In genomic region chr19:50387868-50388245, GRCh38 we compare ENCODE assay signal across 18 cellular contexts. TPM values are rescaled to one million over a fixed set of nuclear protein-coding genes. Genes with fewer than 3 reads are reported as not detected.
DNase-seq lines count a peak whose midpoint lies in the region; ATAC-seq and TF ChIP-seq lines count a peak whose summit lies in the region.
"Had no signal": no experiment of that assay in that cellular context is flagged by ENCODE, and none has a peak within 500 bp of the region (broad histone marks: within the 10 kb centered on the region; RNA-seq: fewer than 3 reads in every experiment).

No MANE protein-coding gene starts in this region.

- peak overlapping the region; percentile 18 for H3K4me3 Mint-ChIP-seq in stimulated activated naive CD8-positive, alpha-beta T cell treated with anti-CD3 and anti-CD28 coated beads, Interleukin-15, Interleukin-2, amounts not matched to agents 100 ng/mL and 50 ng/mL, for 24 hours
- peak overlapping the region; percentile 32 for H3K4me3 Mint-ChIP-seq in activated naive CD8-positive, alpha-beta T cell treated with anti-CD3 and anti-CD28 coated beads, Interleukin-2, amount 50 U/mL, for 24 hours
- peak overlapping the region; percentile 47 to 68 (median 60) for H3K4me3 Mint-ChIP-seq in nephron
- H3K4me3 Mint-ChIP-seq: HFFc6 had no signal

- H3K27ac ChIP-seq in vagina, result no peak overlapping the region
- H3K27ac ChIP-seq: hepatocyte, ovary, right lobe of liver, testis had no signal

- intact Hi-C loops in vagina (cut with DNase I), result no loop called here

- no peak for TF ChIP-seq POLR2A in vagina (IDR thresholded peaks at IDR 0.05)

- no peaks in the 10 kb centered on the region for H3K9me3 Mint-ChIP-seq in stimulated activated naive CD8-positive, alpha-beta T cell treated with anti-CD3 and anti-CD28 coated beads, Interleukin-15, Interleukin-2, amounts not matched to agents 100 ng/mL and 50 ng/mL, for 24 hours
- no peaks in the 10 kb centered on the region for H3K9me3 Mint-ChIP-seq in activated naive CD8-positive, alpha-beta T cell treated with anti-CD3 and anti-CD28 coated beads, Interleukin-2, amount 50 U/mL, for 24 hours
- no peaks in the 10 kb centered on the region for H3K9me3 Mint-ChIP-seq in nephron
- H3K9me3 Mint-ChIP-seq: HFFc6 had no signal

- no peak for TF ChIP-seq CTCF in nephron (IDR thresholded peaks at IDR 0.05; ENCODE audit: unreplicated experiment in 3 of 3)
- no peak for TF ChIP-seq CTCF in vagina (IDR thresholded peaks at IDR 0.05)

- no peaks in the 10 kb centered on the region for H3K27me3 Mint-ChIP-seq in stimulated activated naive CD8-positive, alpha-beta T cell treated with anti-CD3 and anti-CD28 coated beads, Interleukin-15, Interleukin-2, amounts not matched to agents 100 ng/mL and 50 ng/mL, for 24 hours
- H3K27me3 Mint-ChIP-seq in activated naive CD8-positive, alpha-beta T cell treated with anti-CD3 and anti-CD28 coated beads, Interleukin-2, amount 50 U/mL, for 24 hours, result no peaks in the 10 kb centered on the region
- H3K27me3 Mint-ChIP-seq in nephron (ENCODE audit: low read depth), result no peaks in the 10 kb centered on the region
- H3K27me3 Mint-ChIP-seq: CD4-positive, alpha-beta memory T cell had no signal

- no peak for DNase-seq in stimulated activated naive CD8-positive, alpha-beta T cell treated with anti-CD3 and anti-CD28 coated beads, Interleukin-15, Interleukin-2, amounts not matched to agents 100 U/mL and 50 U/mL, for 24 hours
- DNase-seq in activated naive CD8-positive, alpha-beta T cell treated with anti-CD3 and anti-CD28 coated beads, Interleukin-2, amount 50 U/mL, for 24 hours, result no peak
- DNase-seq in vagina (ENCODE audit: extremely low spot score in 2 of 2), result no peak
- no peak for DNase-seq in GM19238 (ENCODE audit: insufficient read length, low spot score)
- DNase-seq: activated CD4-positive, alpha-beta T cell treated with anti-CD3 and anti-CD28 coated beads, Interleukin-2, amount 50 U/mL, for 4 hours; CD4-positive, alpha-beta memory T cell; DMS153; HFFc6; NCI-H69; ovary; right lobe of liver; SHP77 treated with DMSO at 0.1 percent for 48 hours; testis had no signal

- no peak overlapping the region for H3K4me3 ChIP-seq in vagina
- H3K4me3 ChIP-seq: hepatocyte, ovary, right lobe of liver, testis had no signal

- peaks cover 33% of the 10 kb centered on the region for H3K4me1 Mint-ChIP-seq in stimulated activated naive CD8-positive, alpha-beta T cell treated with anti-CD3 and anti-CD28 coated beads, Interleukin-15, Interleukin-2, amounts not matched to agents 100 ng/mL and 50 ng/mL, for 24 hours (ENCODE audit: low read depth)
- peaks cover 29% of the 10 kb centered on the region for H3K4me1 Mint-ChIP-seq in activated naive CD8-positive, alpha-beta T cell treated with anti-CD3 and anti-CD28 coated beads, Interleukin-2, amount 50 U/mL, for 24 hours
- peaks cover 16% of the 10 kb centered on the region for H3K4me1 Mint-ChIP-seq in nephron

- H3K4me1 ChIP-seq in vagina, result peaks cover 19% of the 10 kb centered on the region

- no peaks in the 10 kb centered on the region for H3K36me3 ChIP-seq in vagina
- H3K36me3 ChIP-seq: ovary, right lobe of liver had no signal

- H3K27me3 ChIP-seq in vagina, result no peaks in the 10 kb centered on the region
- H3K27me3 ChIP-seq: hepatocyte, ovary, right lobe of liver, testis had no signal

- peaks cover 58% of the 10 kb centered on the region for H3K36me3 Mint-ChIP-seq in stimulated activated naive CD8-positive, alpha-beta T cell treated with anti-CD3 and anti-CD28 coated beads, Interleukin-15, Interleukin-2, amounts not matched to agents 100 ng/mL and 50 ng/mL, for 24 hours (ENCODE audit: low read depth)
- H3K36me3 Mint-ChIP-seq in activated naive CD8-positive, alpha-beta T cell treated with anti-CD3 and anti-CD28 coated beads, Interleukin-2, amount 50 U/mL, for 24 hours (ENCODE audit: low read depth), result peaks cover 48% of the 10 kb centered on the region
- H3K36me3 Mint-ChIP-seq in nephron (ENCODE audit: low read depth), result peaks cover 33% of the 10 kb centered on the region

- H3K9me3 ChIP-seq in vagina, result no peaks in the 10 kb centered on the region
- H3K9me3 ChIP-seq: ovary, right lobe of liver, testis had no signal

- no peak for ATAC-seq in stimulated activated naive CD8-positive, alpha-beta T cell treated with anti-CD3 and anti-CD28 coated beads, Interleukin-15, Interleukin-2, amounts not matched to agents 100 U/mL and 50 U/mL, for 24 hours
- no peak for ATAC-seq in activated naive CD8-positive, alpha-beta T cell treated with anti-CD3 and anti-CD28 coated beads, Interleukin-2, amount 50 U/mL, for 24 hours
- ATAC-seq in GM18498 (IDR thresholded peaks at IDR 0.05; ENCODE audit: unreplicated experiment) (no peak), HG03469 (IDR thresholded peaks at IDR 0.05; ENCODE audit: unreplicated experiment) (no peak)
- ATAC-seq: right lobe of liver had no signal

- peak overlapping the region; percentile 1 for H3K27ac Mint-ChIP-seq in stimulated activated naive CD8-positive, alpha-beta T cell treated with anti-CD3 and anti-CD28 coated beads, Interleukin-15, Interleukin-2, amounts not matched to agents 100 ng/mL and 50 ng/mL, for 24 hours
- H3K27ac Mint-ChIP-seq in activated naive CD8-positive, alpha-beta T cell treated with anti-CD3 and anti-CD28 coated beads, Interleukin-2, amount 50 U/mL, for 24 hours, result peak overlapping the region; percentile 30
- no peak overlapping the region for H3K27ac Mint-ChIP-seq in nephron
- H3K27ac Mint-ChIP-seq: HFFc6 had no signal

RNA-seq across cellular contexts. Expression of gene POLD1, which starts 3.7 kb away (rescaled TPM):
- 16.7 TPM for total RNA-seq in vagina

RNA-seq across cellular contexts. Expression of gene NR1H2, which starts 11.6 kb away (rescaled TPM):
- 84.7 TPM for total RNA-seq in vagina

RNA-seq across cellular contexts. Expression of gene NAPSA, which starts 22.4 kb away (rescaled TPM):
- total RNA-seq in vagina, result 0.74 TPM

RNA-seq across cellular contexts. Expression of gene SPIB, which starts 30.9 kb away (rescaled TPM):
- not detected for total RNA-seq in vagina
- total RNA-seq: CD4-positive, alpha-beta memory T cell; HFFc6 had no signal

RNA-seq across cellular contexts. Expression of gene MYBPC2, which starts 44.8 kb away (rescaled TPM):
- not detected for total RNA-seq in vagina
- total RNA-seq: CD4-positive, alpha-beta memory T cell; HFFc6 had no signal

Comparison
In these comparisons a context has a peak if more than half of its experiments do, and no peak if none do; other contexts are left out.
1. H3K27ac Mint-ChIP-seq: peak in stimulated activated naive CD8-positive, alpha-beta T cell treated with anti-CD3 and anti-CD28 coated beads, Interleukin-15, Interleukin-2, amounts not matched to agents 100 ng/mL and 50 ng/mL, for 24 hours (single experiment) and activated naive CD8-positive, alpha-beta T cell treated with anti-CD3 and anti-CD28 coated beads, Interleukin-2, amount 50 U/mL, for 24 hours (single experiment); none in nephron (0 of 3).
2. Peak in every context shown above with its lines, with median percentiles within 50 percentile points of each other: H3K4me3 Mint-ChIP-seq.